Comparison of ENCODE assay signal across 8 cellular contexts in genomic region chr5:150759334-150759583, GRCh38. TPM values are rescaled to one million over a fixed set of nuclear protein-coding genes. Genes with fewer than 3 reads are reported as not detected.
DNase-seq lines count a peak whose midpoint lies in the region; ATAC-seq and TF ChIP-seq lines count a peak whose summit lies in the region.

No MANE protein-coding gene starts in this region.

- H3K27me3 ChIP-seq in HL-60 (ENCODE audit: insufficient read depth, poor library complexity, severe bottlenecking) (no peaks in the 10 kb centered on the region), brain microvascular endothelial cell (replicated peaks) (no peaks in the 10 kb centered on the region), liver (ENCODE audit: control insufficient read depth in 4 of 4, insufficient read depth in 4 of 4, low read length in 3 of 4) (no peaks in the 10 kb centered on the region), tibial artery (peaks cover 0 to 2% of the 10 kb centered on the region in 2 donors)

- H3K27ac ChIP-seq in HL-60 (replicated peaks) (peak overlapping the region; percentile 91), brain microvascular endothelial cell (peak overlapping the region; percentile 97), liver (ENCODE audit: low read depth in 1 of 2, low read length in 2 of 2) (peak overlapping the region; percentile 95 to 97), tibial artery (peak overlapping the region; percentile 86 to 91)

- TF ChIP-seq CTCF in HL-60 (IDR thresholded peaks at IDR 0.05; ENCODE audit: insufficient read depth, low read length) (no peak), brain microvascular endothelial cell (IDR thresholded peaks at IDR 0.05; ENCODE audit: low read depth, low read length, missing control alignments) (no peak), liver (IDR thresholded peaks at IDR 0.05; ENCODE audit: low read depth, low read length, missing input control) (no peak), tibial artery (IDR thresholded peaks at IDR 0.05) (no peak)

- no peak for DNase-seq in HL-60 (ENCODE audit: low read depth in 1 of 2, low spot score in 1 of 2)
- DNase-seq in brain microvascular endothelial cell, result no peak
- no peak for DNase-seq in tibial artery
- DNase-seq in ecto neural progenitor cell (ENCODE audit: low spot score), result no peak
- DNase-seq in NCI-H2081 (lab: John Stamatoyannopoulos, UW), result no peak

- H3K4me1 ChIP-seq in liver (ENCODE audit: control insufficient read depth in 4 of 4, insufficient read depth in 4 of 4, low read length in 3 of 4) (peaks cover 6 to 15% (median 9%) of the 10 kb centered on the region in 4 donors), tibial artery (peaks cover 0 to 23% (median 12%) of the 10 kb centered on the region in 4 donors)

- H3K9ac ChIP-seq in liver (ENCODE audit: low read depth in 1 of 2, low read length in 2 of 2), result peak overlapping the region; percentile 17 to 97

- intact Hi-C loops in tibial artery (cut with DNase I; ENCODE audit: low total_unique reads), result no loop called here

- H3K4me3 ChIP-seq in HL-60 (replicated peaks; ENCODE audit: insufficient read depth, low read length), result no peak overlapping the region
- peak overlapping the region; percentile 89 for H3K4me3 ChIP-seq in brain microvascular endothelial cell (ENCODE audit: low read depth, low read length)
- peak overlapping the region; percentile 60 to 93 (median 71) for H3K4me3 ChIP-seq in liver (ENCODE audit: low read depth in 1 of 3, low read length in 3 of 3)
- peak overlapping the region; percentile 62 for H3K4me3 ChIP-seq in tibial artery

- in situ Hi-C loops in brain microvascular endothelial cell (cut with HindIII; ENCODE audit: low pct_ligation_motif_present, low sequenced_read_pairs), result no loop called here

- ATAC-seq in GM18517 (IDR thresholded peaks at IDR 0.05; ENCODE audit: unreplicated experiment) (no peak), GM18861 (IDR thresholded peaks at IDR 0.05; ENCODE audit: unreplicated experiment) (no peak)

- H3K9me3 ChIP-seq in liver (ENCODE audit: control insufficient read depth in 4 of 4, low read length in 3 of 4) (no peaks in the 10 kb centered on the region), tibial artery (no peaks in the 10 kb centered on the region)

- 71% methylated on average over 4 of the region's 4 CpGs for WGBS in liver

- TF ChIP-seq RAD21 in liver (IDR thresholded peaks at IDR 0.05), result no peak

- H3K36me3 ChIP-seq in brain microvascular endothelial cell (replicated peaks), result peaks cover 3% of the 10 kb centered on the region
- H3K36me3 ChIP-seq in liver (ENCODE audit: control insufficient read depth in 4 of 4, insufficient read depth in 3 of 4, low read depth in 1 of 4, low read length in 3 of 4), result peaks cover 3 to 16% (median 8%) of the 10 kb centered on the region in 4 donors
- peaks cover 11 to 20% (median 19%) of the 10 kb centered on the region in 3 donors for H3K36me3 ChIP-seq in tibial artery

TF ChIP-seq in liver, 16 proteins besides CTCF, POLR2A, EP300 and RAD21:
- no peak for TF ChIP-seq NR2F2 (IDR thresholded peaks at IDR 0.05)
- no peak for TF ChIP-seq FOXA1 (IDR thresholded peaks at IDR 0.05)
- TF ChIP-seq EGR1 (IDR thresholded peaks at IDR 0.05; ENCODE audit: low read depth in 2 of 2), result no peak
- no peak for TF ChIP-seq REST (IDR thresholded peaks at IDR 0.05)
- no peak for TF ChIP-seq JUND (IDR thresholded peaks at IDR 0.05)
- TF ChIP-seq ATF3 (IDR thresholded peaks at IDR 0.05), result no peak
- no peak for TF ChIP-seq GABPA (IDR thresholded peaks at IDR 0.05 in 1 of 2, conservative IDR thresholded peaks at IDR 0.05 in 1 of 2)
- no peak for TF ChIP-seq TAF1 (conservative IDR thresholded peaks at IDR 0.05)
- TF ChIP-seq ZBTB33 (IDR thresholded peaks at IDR 0.05), result no peak
- TF ChIP-seq HNF4G (IDR thresholded peaks at IDR 0.05), result no peak
- TF ChIP-seq RXRA (IDR thresholded peaks at IDR 0.05), result no peak
- TF ChIP-seq SP1 (IDR thresholded peaks at IDR 0.05), result no peak
- TF ChIP-seq, protein P1, sequence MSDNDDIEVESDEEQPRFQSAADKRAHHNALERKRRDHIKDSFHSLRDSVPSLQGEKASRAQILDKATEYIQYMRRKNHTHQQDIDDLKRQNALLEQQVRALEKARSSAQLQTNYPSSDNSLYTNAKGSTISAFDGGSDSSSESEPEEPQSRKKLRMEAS (IDR thresholded peaks at IDR 0.05), result no peak
- no peak for TF ChIP-seq FOXA2 (IDR thresholded peaks at IDR 0.05)
- TF ChIP-seq HNF4A (conservative IDR thresholded peaks at IDR 0.05), result no peak
- no peak for TF ChIP-seq YY1 (IDR thresholded peaks at IDR 0.05)
TF ChIP-seq in liver: peak in this region for 0.

RNA-seq across cellular contexts. Expression of gene DCTN4, which starts 0.4 kb away (rescaled TPM):
- 10 to 100 TPM; 28.6 to 29.6 TPM for total RNA-seq in liver
- 10 to 100 TPM; 10.3 to 11.8 TPM for polyA plus RNA-seq in liver

RNA-seq across cellular contexts. Expression of gene SMIM3, which starts 19.3 kb away (rescaled TPM):
- total RNA-seq in liver, result 1 to 10 TPM; 3.9 to 5.7 TPM
- 1 to 10 TPM; 3.0 to 3.3 TPM for polyA plus RNA-seq in liver

RNA-seq across cellular contexts. Expression of gene RBM22, which starts 58.4 kb away (rescaled TPM):
- 10 to 100 TPM; 13.7 to 19.7 TPM for total RNA-seq in liver
- 10 to 100 TPM; 10.7 to 10.9 TPM for polyA plus RNA-seq in liver
